Comparison of ENCODE assay signal across 24 cellular contexts in the genomic region with DNA sequence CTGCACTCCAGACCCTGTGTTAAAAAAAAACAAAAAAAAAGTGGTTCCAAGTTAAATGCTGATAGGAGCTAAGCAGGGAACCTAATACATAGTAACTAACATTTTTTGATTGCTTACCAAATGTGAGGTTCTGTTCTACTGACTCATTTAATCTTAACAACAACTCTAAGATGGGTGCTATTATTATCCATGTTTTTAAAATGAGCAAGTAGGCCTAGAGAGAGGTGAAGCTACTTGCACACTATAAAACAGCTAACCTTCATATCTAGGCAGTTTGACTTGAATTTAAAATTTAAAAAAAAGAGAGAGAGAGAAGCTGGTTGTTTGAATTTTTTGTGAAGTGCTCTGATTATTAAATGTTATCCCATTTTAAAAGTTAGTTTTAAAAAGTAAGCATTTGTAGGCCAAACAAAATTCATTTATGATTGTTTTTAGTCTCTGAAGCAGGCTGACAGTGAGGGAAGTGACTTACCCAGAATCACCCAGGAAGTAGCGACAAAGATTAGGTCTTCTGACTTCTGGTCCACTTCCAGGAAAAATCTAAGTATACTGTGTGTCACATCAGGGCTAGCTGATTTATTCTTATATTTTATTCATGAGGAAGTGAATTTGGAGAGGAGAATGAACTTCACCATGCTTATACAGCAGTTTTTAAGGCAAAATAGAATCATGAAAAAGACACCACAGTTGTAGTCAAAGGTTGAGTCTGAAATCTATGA. TPM values are rescaled to one million over a fixed set of nuclear protein-coding genes. Genes with fewer than 3 reads are reported as not detected.
A peak's percentile ranks its signal among the peaks of the same experiment; 100 is the strongest.
DNase-seq lines count a peak whose midpoint lies in the region; ATAC-seq and TF ChIP-seq lines count a peak whose summit lies in the region.
"Had no signal": no experiment of that assay in that cellular context is flagged by ENCODE, and none has a peak within 500 bp of the region (broad histone marks: within the 10 kb centered on the region; RNA-seq: fewer than 3 reads in every experiment).

No MANE protein-coding gene starts in this region.

- no peak overlapping the region for H3K27ac ChIP-seq in GM23338 (ENCODE audit: low read depth)
- H3K27ac ChIP-seq: GM23248, KMS-11, SJCRH30 had no signal

- no peaks in the 10 kb centered on the region for H3F3A ChIP-seq in GM23338 (replicated peaks; ENCODE audit: low read depth)

- no peak for DNase-seq in activated naive CD4-positive, alpha-beta T cell treated with anti-CD3 and anti-CD28 coated beads, Interleukin-2, amount 10 ng/mL, durations not matched to agents 7 days and 5 days
- DNase-seq in activated naive CD4-positive, alpha-beta T cell treated with anti-CD3 and anti-CD28 coated beads, Interleukin-2, amount 50 U/mL, for 72 hours (ENCODE audit: low spot score in 2 of 2): no peak
- DNase-seq in GM23338 (ENCODE audit: low spot score): no peak
- DNase-seq in activated CD4-positive, alpha-beta memory T cell treated with anti-CD3 and anti-CD28 coated beads for 36 hours: no peak
- DNase-seq in natural killer cell treated with Interleukin-12 subunit alpha and Interleukin-12 subunit beta and Interleukin-15 and Interleukin-18, amount 100 ng/mL, for 72 hours (ENCODE audit: low spot score): no peak
- DNase-seq in left ventricle myocardium superior: no peak
- no peak for DNase-seq in NK-92 treated with Interleukin-12 subunit alpha and Interleukin-12 subunit beta, amount 100 ng/mL, for 24 hours (lab: John Stamatoyannopoulos, UW)
- no peak for DNase-seq in iPS-NIHi11 (ENCODE audit: low spot score)
- DNase-seq: Calu3; CD8-positive, alpha-beta memory T cell; DMS153; GM23248; NCI-H1105; NCI-H146; NCI-H2029; NCI-H226; NCI-H510A treated with DMSO at 0.1 percent for 48 hours; NCI-H774; SJCRH30 had no signal

- H3K79me2 ChIP-seq in GM23338 (replicated peaks; ENCODE audit: insufficient read depth): no peaks in the 10 kb centered on the region

- peak overlapping the region; percentile 89 for H3K27ac Mint-ChIP-seq in activated naive CD4-positive, alpha-beta T cell treated with anti-CD3 and anti-CD28 coated beads, Interleukin-2, amount 10 ng/mL, durations not matched to agents 7 days and 5 days
- H3K27ac Mint-ChIP-seq in activated naive CD4-positive, alpha-beta T cell treated with anti-CD3 and anti-CD28 coated beads, Interleukin-2, amount 50 U/mL, for 72 hours: no peak overlapping the region
- no peak overlapping the region for H3K27ac Mint-ChIP-seq in GM23338
- H3K27ac Mint-ChIP-seq in activated CD4-positive, alpha-beta memory T cell treated with anti-CD3 and anti-CD28 coated beads for 36 hours: peak overlapping the region; percentile 45
- H3K27ac Mint-ChIP-seq in natural killer cell treated with Interleukin-12 subunit alpha and Interleukin-12 subunit beta and Interleukin-15 and Interleukin-18, amount 100 ng/mL, for 72 hours: peak overlapping the region; percentile 60 to 81
- H3K27ac Mint-ChIP-seq: CD8-positive, alpha-beta memory T cell had no signal

- H3K9me2 ChIP-seq in GM23338 (ENCODE audit: insufficient read depth): no peaks in the 10 kb centered on the region

- 0 out of 2 replicates have a peak, but pooled peaks cover 3% of the 10 kb centered on the region for H3K4me1 ChIP-seq in GM23338 (ENCODE audit: insufficient read depth)
- H3K4me1 ChIP-seq: HAP-1, SJCRH30 had no signal

- H3K27me3 ChIP-seq in GM23338 (ENCODE audit: insufficient read depth): no peaks in the 10 kb centered on the region
- H3K27me3 ChIP-seq: BLaER1 treated with 17β-estradiol and CSF1 and Interleukin-3, amounts not matched to agents 10 nM and 100 nM; SJCRH30 had no signal

- POLR2A ChIA-PET in activated CD4-positive, alpha-beta memory T cell treated with anti-CD3 and anti-CD28 coated beads for 36 hours (lab: Charles Lee): no interaction called here

- no peak overlapping the region for H3K4me2 ChIP-seq in GM23338
- H3K4me2 ChIP-seq: KMS-11 had no signal

- 0 out of 2 replicates have a peak overlapping the region, but pooled peaks have one; percentile 28 for H2AFZ ChIP-seq in GM23338
- H2AFZ ChIP-seq: GM23248 had no signal

- no peak overlapping the region for H3K4me3 Mint-ChIP-seq in activated naive CD4-positive, alpha-beta T cell treated with anti-CD3 and anti-CD28 coated beads, Interleukin-2, amount 10 ng/mL, durations not matched to agents 7 days and 5 days
- H3K4me3 Mint-ChIP-seq in GM23338: no peak overlapping the region
- H3K4me3 Mint-ChIP-seq in activated CD4-positive, alpha-beta memory T cell treated with anti-CD3 and anti-CD28 coated beads for 36 hours: no peak overlapping the region
- peak overlapping the region; percentile 11 for H3K4me3 Mint-ChIP-seq in natural killer cell treated with Interleukin-12 subunit alpha and Interleukin-12 subunit beta and Interleukin-15 and Interleukin-18, amount 100 ng/mL, for 72 hours
- H3K4me3 Mint-ChIP-seq: CD8-positive, alpha-beta memory T cell had no signal

- no peaks in the 10 kb centered on the region for H3K27me3 Mint-ChIP-seq in activated naive CD4-positive, alpha-beta T cell treated with anti-CD3 and anti-CD28 coated beads, Interleukin-2, amount 10 ng/mL, durations not matched to agents 7 days and 5 days
- H3K27me3 Mint-ChIP-seq in GM23338 (ENCODE audit: insufficient read depth, low read depth, poor library complexity): no peaks in the 10 kb centered on the region
- peaks cover 5% of the 10 kb centered on the region for H3K27me3 Mint-ChIP-seq in activated CD4-positive, alpha-beta memory T cell treated with anti-CD3 and anti-CD28 coated beads for 36 hours
- peaks cover 0 to 3% of the 10 kb centered on the region in 2 donors for H3K27me3 Mint-ChIP-seq in natural killer cell treated with Interleukin-12 subunit alpha and Interleukin-12 subunit beta and Interleukin-15 and Interleukin-18, amount 100 ng/mL, for 72 hours

- intact Hi-C loops in activated CD4-positive, alpha-beta memory T cell treated with anti-CD3 and anti-CD28 coated beads for 36 hours (cut with micrococcal nuclease): no loop called here
- intact Hi-C loops in left ventricle myocardium superior (cut with micrococcal nuclease): no loop called here

- H3K36me3 ChIP-seq in GM23338 (ENCODE audit: insufficient read depth): no peaks in the 10 kb centered on the region
- H3K36me3 ChIP-seq: HAP-1, SJCRH30 had no signal

- ATAC-seq in activated naive CD4-positive, alpha-beta T cell treated with anti-CD3 and anti-CD28 coated beads, Interleukin-2, amount 50 U/mL, for 72 hours: no peak
- ATAC-seq in GM23338 (no peak), left ventricle myocardium superior (no peak)
- no peak for ATAC-seq in natural killer cell treated with Interleukin-12 subunit alpha and Interleukin-12 subunit beta and Interleukin-15 and Interleukin-18, amount 100 ng/mL, for 72 hours

- H3K4me3 ChIP-seq in GM23338: no peak overlapping the region
- H3K4me3 ChIP-seq: BLaER1 treated with 17β-estradiol and CSF1 and Interleukin-3, amounts not matched to agents 10 nM and 100 nM; GM23248; HAP-1; SJCRH30 had no signal

- CTCF ChIA-PET in activated naive CD4-positive, alpha-beta T cell treated with anti-CD3 and anti-CD28 coated beads, Interleukin-2, amount 10 ng/mL, durations not matched to agents 7 days and 5 days (lab: Charles Lee): interaction anchor here (0.6 kb wide), 1 partner anchor 10 kb away, joined by 3 read pairs; no protein-coding TSS in a partner anchor
- CTCF ChIA-PET in activated CD4-positive, alpha-beta memory T cell treated with anti-CD3 and anti-CD28 coated beads for 36 hours (lab: Charles Lee): no interaction called here

- H3K4me1 Mint-ChIP-seq in activated naive CD4-positive, alpha-beta T cell treated with anti-CD3 and anti-CD28 coated beads, Interleukin-2, amount 10 ng/mL, durations not matched to agents 7 days and 5 days: peaks cover 69% of the 10 kb centered on the region
- peaks cover 3% of the 10 kb centered on the region; the same call in 2 of the 3 replicates for H3K4me1 Mint-ChIP-seq in GM23338
- H3K4me1 Mint-ChIP-seq in activated CD4-positive, alpha-beta memory T cell treated with anti-CD3 and anti-CD28 coated beads for 36 hours (ENCODE audit: low read depth): peaks cover 22% of the 10 kb centered on the region
- H3K4me1 Mint-ChIP-seq in natural killer cell treated with Interleukin-12 subunit alpha and Interleukin-12 subunit beta and Interleukin-15 and Interleukin-18, amount 100 ng/mL, for 72 hours (ENCODE audit: low read depth in 2 of 2): peaks cover 7 to 23% of the 10 kb centered on the region in 2 donors

- H3K9me3 Mint-ChIP-seq in activated naive CD4-positive, alpha-beta T cell treated with anti-CD3 and anti-CD28 coated beads, Interleukin-2, amount 10 ng/mL, durations not matched to agents 7 days and 5 days: peaks cover 12% of the 10 kb centered on the region
- no peaks in the 10 kb centered on the region for H3K9me3 Mint-ChIP-seq in activated naive CD4-positive, alpha-beta T cell treated with anti-CD3 and anti-CD28 coated beads, Interleukin-2, amount 50 U/mL, for 72 hours
- peaks cover 31% of the 10 kb centered on the region for H3K9me3 Mint-ChIP-seq in GM23338
- H3K9me3 Mint-ChIP-seq in activated CD4-positive, alpha-beta memory T cell treated with anti-CD3 and anti-CD28 coated beads for 36 hours: no peaks in the 10 kb centered on the region
- no peaks in the 10 kb centered on the region for H3K9me3 Mint-ChIP-seq in natural killer cell treated with Interleukin-12 subunit alpha and Interleukin-12 subunit beta and Interleukin-15 and Interleukin-18, amount 100 ng/mL, for 72 hours
- H3K9me3 Mint-ChIP-seq: CD8-positive, alpha-beta memory T cell had no signal

- H3K36me3 Mint-ChIP-seq in activated naive CD4-positive, alpha-beta T cell treated with anti-CD3 and anti-CD28 coated beads, Interleukin-2, amount 10 ng/mL, durations not matched to agents 7 days and 5 days: peaks cover 11% of the 10 kb centered on the region
- H3K36me3 Mint-ChIP-seq in activated naive CD4-positive, alpha-beta T cell treated with anti-CD3 and anti-CD28 coated beads, Interleukin-2, amount 50 U/mL, for 72 hours: no peaks in the 10 kb centered on the region
- peaks cover 6% of the 10 kb centered on the region; the same call in 1 of the 3 replicates for H3K36me3 Mint-ChIP-seq in GM23338 (ENCODE audit: low read depth)
- no peaks in the 10 kb centered on the region for H3K36me3 Mint-ChIP-seq in activated CD4-positive, alpha-beta memory T cell treated with anti-CD3 and anti-CD28 coated beads for 36 hours
- no peaks in the 10 kb centered on the region for H3K36me3 Mint-ChIP-seq in natural killer cell treated with Interleukin-12 subunit alpha and Interleukin-12 subunit beta and Interleukin-15 and Interleukin-18, amount 100 ng/mL, for 72 hours
- H3K36me3 Mint-ChIP-seq: CD8-positive, alpha-beta memory T cell had no signal

- no peak for TF ChIP-seq CTCF in GM23338 (conservative IDR thresholded peaks at IDR 0.05; ENCODE audit: low read depth in 2 of 2)

- H4K20me1 ChIP-seq in GM23338 (replicated peaks; ENCODE audit: insufficient read depth): no peaks in the 10 kb centered on the region
- H4K20me1 ChIP-seq: BLaER1 treated with 17β-estradiol and CSF1 and Interleukin-3, amounts not matched to agents 10 nM and 100 nM had no signal

RNA-seq across cellular contexts. Expression of gene SIGLECL1, which starts 2.4 kb away (rescaled TPM):
- not detected for total RNA-seq in activated naive CD4-positive, alpha-beta T cell treated with anti-CD3 and anti-CD28 coated beads, Interleukin-2, amount 50 U/mL, for 72 hours
- not detected in 2 replicates for total RNA-seq in GM23338 (2014; rRNA removed; shearing (Covaris generic))
- polyA plus RNA-seq in GM23338 (2016; fragmentation: Nextera tagmentation; extraction: Ambion mirVana): not detected in 2 replicates
- not detected for total RNA-seq in activated CD4-positive, alpha-beta memory T cell treated with anti-CD3 and anti-CD28 coated beads for 36 hours
- total RNA-seq in natural killer cell treated with Interleukin-12 subunit alpha and Interleukin-12 subunit beta and Interleukin-15 and Interleukin-18, amount 100 ng/mL, for 72 hours: not detected
- total RNA-seq in left ventricle myocardium superior: not detected
- total RNA-seq: Calu3; CD8-positive, alpha-beta memory T cell; G401; GM23248; OCI-LY7; SJCRH30 had no signal
- polyA plus RNA-seq: CD8-positive, alpha-beta memory T cell; GM23248 had no signal

RNA-seq across cellular contexts. Expression of gene CD33, which starts 28.4 kb away (rescaled TPM):
- 1 to 10 TPM in 1 of 2 donors, under 1 TPM in 1; 0.91 to 2.9 TPM for total RNA-seq in activated naive CD4-positive, alpha-beta T cell treated with anti-CD3 and anti-CD28 coated beads, Interleukin-2, amount 50 U/mL, for 72 hours
- total RNA-seq in GM23338 (2014; rRNA removed; shearing (Covaris generic)): 0.12 and 0.45 TPM in 2 replicates
- polyA plus RNA-seq in GM23338 (2016; fragmentation: Nextera tagmentation; extraction: Ambion mirVana): 0.30 TPM in 1 of 2 replicates, not detected in the other
- total RNA-seq in activated CD4-positive, alpha-beta memory T cell treated with anti-CD3 and anti-CD28 coated beads for 36 hours: under 1 TPM; 0.43 to 0.65 TPM
- 1 to 10 TPM in 1 of 2 donors, under 1 TPM in 1; 0.89 to 1.4 TPM for total RNA-seq in natural killer cell treated with Interleukin-12 subunit alpha and Interleukin-12 subunit beta and Interleukin-15 and Interleukin-18, amount 100 ng/mL, for 72 hours
- total RNA-seq in left ventricle myocardium superior: 4.4 TPM
- total RNA-seq: Calu3, G401, GM23248, OCI-LY7 had no signal
- polyA plus RNA-seq: CD8-positive, alpha-beta memory T cell had no signal

RNA-seq across cellular contexts. Expression of gene IGLON5, which starts 58.2 kb away (rescaled TPM):
- under 1 TPM in 1 of 2 donors, not detected in 1; 0.16 TPM for total RNA-seq in activated naive CD4-positive, alpha-beta T cell treated with anti-CD3 and anti-CD28 coated beads, Interleukin-2, amount 50 U/mL, for 72 hours
- total RNA-seq in GM23338 (2014; rRNA removed; shearing (Covaris generic)): 29.1 and 29.4 TPM in 2 replicates
- 5.0 and 5.4 TPM in 2 replicates for polyA plus RNA-seq in GM23338 (2016; fragmentation: Nextera tagmentation; extraction: Ambion mirVana)
- under 1 TPM; 0.07 to 0.24 TPM for total RNA-seq in activated CD4-positive, alpha-beta memory T cell treated with anti-CD3 and anti-CD28 coated beads for 36 hours
- under 1 TPM in 1 of 2 donors, not detected in 1; 0.59 TPM for total RNA-seq in natural killer cell treated with Interleukin-12 subunit alpha and Interleukin-12 subunit beta and Interleukin-15 and Interleukin-18, amount 100 ng/mL, for 72 hours
- total RNA-seq in left ventricle myocardium superior: not detected
- total RNA-seq: Calu3, G401, GM23248, OCI-LY7, SJCRH30 had no signal
- polyA plus RNA-seq: CD8-positive, alpha-beta memory T cell; GM23248 had no signal

Comparison
In these comparisons a context has a peak if more than half of its experiments do, and no peak if none do; other contexts are left out.
1. H3K27ac Mint-ChIP-seq: peak in activated naive CD4-positive, alpha-beta T cell treated with anti-CD3 and anti-CD28 coated beads, Interleukin-2, amount 10 ng/mL, durations not matched to agents 7 days and 5 days (single experiment), activated CD4-positive, alpha-beta memory T cell treated with anti-CD3 and anti-CD28 coated beads for 36 hours (single experiment) and natural killer cell treated with Interleukin-12 subunit alpha and Interleukin-12 subunit beta and Interleukin-15 and Interleukin-18, amount 100 ng/mL, for 72 hours (2 of 2); none in activated naive CD4-positive, alpha-beta T cell treated with anti-CD3 and anti-CD28 coated beads, Interleukin-2, amount 50 U/mL, for 72 hours (0 of 2) and GM23338 (single experiment).
2. RNA of gene IGLON5, which starts 58.2 kb away (total RNA-seq): 29.1 to 29.4 TPM in GM23338; 0.59 TPM in natural killer cell treated with Interleukin-12 subunit alpha and Interleukin-12 subunit beta and Interleukin-15 and Interleukin-18, amount 100 ng/mL, for 72 hours, 0.07 to 0.24 TPM in activated CD4-positive, alpha-beta memory T cell treated with anti-CD3 and anti-CD28 coated beads for 36 hours, 0.16 TPM in activated naive CD4-positive, alpha-beta T cell treated with anti-CD3 and anti-CD28 coated beads, Interleukin-2, amount 50 U/mL, for 72 hours and not detected in left ventricle myocardium superior (single experiment); every median in the first group is over 10 times any median in the second.